Comparison of ENCODE assay signal across 1 cellular context in the genomic region with DNA sequence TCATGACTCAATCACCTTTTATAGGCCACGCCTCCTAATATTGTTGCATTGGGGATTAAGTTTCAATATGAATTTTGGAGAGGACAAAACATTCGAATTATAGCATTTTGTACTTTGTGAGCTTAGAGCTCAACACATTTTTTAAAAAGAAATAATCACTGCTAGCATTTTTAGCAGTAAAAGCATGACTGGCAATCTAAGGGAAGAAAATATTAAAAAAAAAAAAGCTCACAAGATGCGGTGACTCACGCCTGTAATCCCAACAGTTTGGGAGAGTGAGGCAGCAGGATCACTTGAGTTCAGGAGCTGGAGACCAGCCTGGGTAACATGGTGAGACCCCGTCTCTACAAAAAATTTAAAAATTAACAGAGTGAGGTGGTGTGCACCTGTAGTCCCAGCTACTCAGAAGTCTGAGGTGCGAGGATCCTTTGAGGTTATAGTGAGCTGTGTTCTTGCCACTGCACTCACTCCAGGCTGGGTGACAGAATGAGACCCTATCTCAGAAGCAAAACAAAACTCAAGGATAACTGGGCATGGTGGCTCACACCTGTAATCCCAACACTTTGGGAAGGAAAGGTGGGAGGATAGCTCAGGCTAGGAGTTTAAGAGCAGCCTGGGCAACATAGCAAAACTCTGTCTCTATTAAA.
TF ChIP-seq lines count a peak whose summit lies in the region.

No MANE protein-coding gene starts in this region.

TF ChIP-seq in GM23338, 12 proteins besides CTCF, POLR2A, EP300 and RAD21 (continued from another document):
- TF ChIP-seq, protein P1, sequence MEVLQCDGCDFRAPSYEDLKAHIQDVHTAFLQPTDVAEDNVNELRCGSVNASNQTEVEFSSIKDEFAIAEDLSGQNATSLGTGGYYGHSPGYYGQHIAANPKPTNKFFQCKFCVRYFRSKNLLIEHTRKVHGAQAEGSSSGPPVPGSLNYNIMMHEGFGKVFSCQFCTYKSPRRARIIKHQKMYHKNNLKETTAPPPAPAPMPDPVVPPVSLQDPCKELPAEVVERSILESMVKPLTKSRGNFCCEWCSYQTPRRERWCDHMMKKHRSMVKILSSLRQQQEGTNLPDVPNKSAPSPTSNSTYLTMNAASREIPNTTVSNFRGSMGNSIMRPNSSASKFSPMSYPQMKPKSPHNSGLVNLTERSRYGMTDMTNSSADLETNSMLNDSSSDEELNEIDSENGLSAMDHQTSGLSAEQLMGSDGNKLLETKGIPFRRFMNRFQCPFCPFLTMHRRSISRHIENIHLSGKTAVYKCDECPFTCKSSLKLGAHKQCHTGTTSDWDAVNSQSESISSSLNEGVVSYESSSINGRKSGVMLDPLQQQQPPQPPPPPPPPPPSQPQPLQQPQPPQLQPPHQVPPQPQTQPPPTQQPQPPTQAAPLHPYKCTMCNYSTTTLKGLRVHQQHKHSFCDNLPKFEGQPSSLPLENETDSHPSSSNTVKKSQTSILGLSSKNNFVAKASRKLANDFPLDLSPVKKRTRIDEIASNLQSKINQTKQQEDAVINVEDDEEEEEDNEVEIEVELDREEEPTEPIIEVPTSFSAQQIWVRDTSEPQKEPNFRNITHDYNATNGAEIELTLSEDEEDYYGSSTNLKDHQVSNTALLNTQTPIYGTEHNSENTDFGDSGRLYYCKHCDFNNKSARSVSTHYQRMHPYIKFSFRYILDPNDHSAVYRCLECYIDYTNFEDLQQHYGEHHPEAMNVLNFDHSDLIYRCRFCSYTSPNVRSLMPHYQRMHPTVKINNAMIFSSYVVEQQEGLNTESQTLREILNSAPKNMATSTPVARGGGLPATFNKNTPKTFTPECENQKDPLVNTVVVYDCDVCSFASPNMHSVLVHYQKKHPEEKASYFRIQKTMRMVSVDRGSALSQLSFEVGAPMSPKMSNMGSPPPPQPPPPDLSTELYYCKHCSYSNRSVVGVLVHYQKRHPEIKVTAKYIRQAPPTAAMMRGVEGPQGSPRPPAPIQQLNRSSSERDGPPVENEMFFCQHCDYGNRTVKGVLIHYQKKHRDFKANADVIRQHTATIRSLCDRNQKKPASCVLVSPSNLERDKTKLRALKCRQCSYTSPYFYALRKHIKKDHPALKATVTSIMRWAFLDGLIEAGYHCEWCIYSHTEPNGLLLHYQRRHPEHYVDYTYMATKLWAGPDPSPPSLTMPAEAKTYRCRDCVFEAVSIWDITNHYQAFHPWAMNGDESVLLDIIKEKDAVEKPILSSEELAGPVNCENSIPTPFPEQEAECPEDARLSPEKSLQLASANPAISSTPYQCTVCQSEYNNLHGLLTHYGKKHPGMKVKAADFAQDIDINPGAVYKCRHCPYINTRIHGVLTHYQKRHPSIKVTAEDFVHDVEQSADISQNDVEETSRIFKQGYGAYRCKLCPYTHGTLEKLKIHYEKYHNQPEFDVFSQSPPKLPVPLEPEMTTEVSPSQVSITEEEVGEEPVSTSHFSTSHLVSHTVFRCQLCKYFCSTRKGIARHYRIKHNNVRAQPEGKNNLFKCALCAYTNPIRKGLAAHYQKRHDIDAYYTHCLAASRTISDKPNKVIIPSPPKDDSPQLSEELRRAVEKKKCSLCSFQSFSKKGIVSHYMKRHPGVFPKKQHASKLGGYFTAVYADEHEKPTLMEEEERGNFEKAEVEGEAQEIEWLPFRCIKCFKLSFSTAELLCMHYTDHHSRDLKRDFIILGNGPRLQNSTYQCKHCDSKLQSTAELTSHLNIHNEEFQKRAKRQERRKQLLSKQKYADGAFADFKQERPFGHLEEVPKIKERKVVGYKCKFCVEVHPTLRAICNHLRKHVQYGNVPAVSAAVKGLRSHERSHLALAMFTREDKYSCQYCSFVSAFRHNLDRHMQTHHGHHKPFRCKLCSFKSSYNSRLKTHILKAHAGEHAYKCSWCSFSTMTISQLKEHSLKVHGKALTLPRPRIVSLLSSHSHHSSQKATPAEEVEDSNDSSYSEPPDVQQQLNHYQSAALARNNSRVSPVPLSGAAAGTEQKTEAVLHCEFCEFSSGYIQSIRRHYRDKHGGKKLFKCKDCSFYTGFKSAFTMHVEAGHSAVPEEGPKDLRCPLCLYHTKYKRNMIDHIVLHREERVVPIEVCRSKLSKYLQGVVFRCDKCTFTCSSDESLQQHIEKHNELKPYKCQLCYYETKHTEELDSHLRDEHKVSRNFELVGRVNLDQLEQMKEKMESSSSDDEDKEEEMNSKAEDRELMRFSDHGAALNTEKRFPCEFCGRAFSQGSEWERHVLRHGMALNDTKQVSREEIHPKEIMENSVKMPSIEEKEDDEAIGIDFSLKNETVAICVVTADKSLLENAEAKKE (CRISPR knock-in tag; IDR thresholded peaks at IDR 0.05): no peak
- TF ChIP-seq JUNB (IDR thresholded peaks at IDR 0.05; ENCODE audit: unreplicated experiment) (no peak), EZH2 (IDR thresholded peaks at IDR 0.05; ENCODE audit: low read depth, unreplicated experiment) (no peak), EZH2phosphoT487 (IDR thresholded peaks at IDR 0.05; ENCODE audit: unreplicated experiment) (no peak)
